22 cellular contexts compared by ENCODE assay signal in the genomic region with DNA sequence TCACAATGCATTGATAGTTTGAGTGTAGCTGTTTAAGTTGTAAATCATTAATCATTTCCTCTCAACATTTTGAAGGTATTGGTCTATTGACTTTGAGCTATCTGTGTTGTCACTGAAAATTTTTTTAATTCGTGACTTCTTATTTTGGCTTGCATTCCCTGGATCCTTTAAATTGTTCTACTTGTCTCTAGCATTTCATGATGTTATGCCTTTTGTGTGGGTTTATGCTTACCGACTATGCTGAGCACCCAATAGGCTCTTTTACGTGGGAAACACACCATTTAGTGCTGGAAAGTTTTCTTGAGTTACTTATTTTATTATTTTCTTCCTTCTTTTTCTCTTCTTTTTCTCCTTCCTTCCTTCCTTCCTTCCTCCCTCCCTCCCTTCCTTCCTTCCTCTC.
"Had no signal": no experiment of that assay in that cellular context is flagged by ENCODE, and none has a peak within 500 bp of the region (broad histone marks: within the 10 kb centered on the region; RNA-seq: fewer than 3 reads in every experiment).

No MANE protein-coding gene starts in this region.

- H3K27ac ChIP-seq: colonic mucosa, epithelial cell of prostate, esophagus squamous epithelium, gastrocnemius medialis, heart right ventricle, left lung, lower lobe of right lung had no signal

- DNase-seq: colonic mucosa; cortex of kidney; effector CD8-positive, alpha-beta T cell; effector memory CD8-positive, alpha-beta T cell; endodermal cell; erythroblast; esophagus squamous epithelium; foreskin fibroblast; foreskin melanocyte; gastrocnemius medialis; glutamatergic neuron; head of caudate nucleus; heart right ventricle; hippocampal formation; left cardiac atrium; left lung; left ventricle myocardium superior; lower lobe of right lung; mesenchymal stem cell; mucosa of descending colon; naive B cell had no signal

- H3K9me3 ChIP-seq: colonic mucosa, esophagus squamous epithelium, gastrocnemius medialis, heart right ventricle, left lung, lower lobe of right lung, mucosa of descending colon had no signal

- H3K4me3 ChIP-seq: colonic mucosa, esophagus squamous epithelium, gastrocnemius medialis, heart right ventricle, left lung, lower lobe of right lung, mucosa of descending colon had no signal

- H3K36me3 ChIP-seq: colonic mucosa, esophagus squamous epithelium, gastrocnemius medialis, heart right ventricle, left lung, lower lobe of right lung had no signal
